19 cellular contexts compared by ENCODE assay signal in the genomic region with DNA sequence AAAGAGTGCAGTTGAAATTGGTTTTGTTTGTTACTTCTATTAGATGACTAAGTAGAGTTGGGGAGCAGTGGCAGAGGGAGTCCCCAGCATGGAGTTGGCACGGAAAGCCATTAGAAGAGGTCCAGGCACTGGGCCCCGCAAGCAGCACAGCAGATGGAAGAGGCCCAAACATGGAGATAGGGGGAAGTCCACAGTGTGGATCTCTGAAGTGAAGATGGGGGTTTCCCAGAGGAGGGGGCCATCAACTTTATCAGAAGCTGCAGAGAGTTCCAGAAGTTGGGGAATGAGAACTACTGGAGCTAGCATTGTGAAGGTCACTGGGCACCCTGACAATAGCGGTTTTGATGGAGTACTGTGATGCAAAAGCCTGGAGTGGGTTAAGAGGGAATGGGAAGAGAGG. TPM values are rescaled to one million over a fixed set of nuclear protein-coding genes. Genes with fewer than 3 reads are reported as not detected.
"Had no signal": no experiment of that assay in that cellular context is flagged by ENCODE, and none has a peak within 500 bp of the region (broad histone marks: within the 10 kb centered on the region; RNA-seq: fewer than 3 reads in every experiment).

No MANE protein-coding gene starts in this region.

- H3K4me1 Mint-ChIP-seq: brain had no signal

- H3K27me3 ChIP-seq: left lung, sigmoid colon, SJSA1, tibial artery had no signal

- H3K27ac ChIP-seq: left lung, parathyroid adenoma, sigmoid colon, SJSA1, tibial artery had no signal

- H3K4me1 ChIP-seq: parathyroid adenoma, SJSA1, tibial artery had no signal

- H3K4me3 ChIP-seq: left lung, sigmoid colon, SJSA1, tibial artery had no signal

- ATAC-seq: activated CD8-positive, alpha-beta memory T cell treated with anti-CD3 and anti-CD28 coated beads, Interleukin-2, amount 10 ng/mL, durations not matched to agents 7 days and 5 days; left lung; stimulated activated naive B cell treated with anti-CD40 and anti-IgM and Interleukin-4, amounts not matched to agents 10 μg/mL and 1 μg/mL and 100 μg/mL, for 72 hours had no signal

- H3K9me3 ChIP-seq: left lung, sigmoid colon, SJSA1, tibial artery had no signal

- H3K9me3 Mint-ChIP-seq: activated CD4-positive, alpha-beta memory T cell treated with anti-CD3 and anti-CD28 coated beads, Interleukin-2, amount 10 ng/mL, durations not matched to agents 7 days and 5 days; activated naive CD8-positive, alpha-beta T cell treated with anti-CD3 and anti-CD28 coated beads, Interleukin-2, amount 10 ng/mL, durations not matched to agents 7 days and 5 days; brain; stimulated activated naive B cell treated with anti-CD40 and anti-IgM and Interleukin-4, amounts not matched to agents 10 μg/mL and 1 μg/mL and 100 μg/mL, for 72 hours had no signal

- H3K27me3 Mint-ChIP-seq: activated CD4-positive, alpha-beta memory T cell treated with anti-CD3 and anti-CD28 coated beads, Interleukin-2, amount 10 ng/mL, durations not matched to agents 7 days and 5 days; activated CD8-positive, alpha-beta memory T cell treated with anti-CD3 and anti-CD28 coated beads, Interleukin-2, amount 10 ng/mL, durations not matched to agents 7 days and 5 days; activated naive CD8-positive, alpha-beta T cell treated with anti-CD3 and anti-CD28 coated beads, Interleukin-2, amount 10 ng/mL, durations not matched to agents 7 days and 5 days; brain; stimulated activated naive B cell treated with anti-CD40 and anti-IgM and Interleukin-4, amounts not matched to agents 10 μg/mL and 1 μg/mL and 100 μg/mL, for 72 hours had no signal

- DNase-seq: activated CD4-positive, alpha-beta memory T cell treated with anti-CD3 and anti-CD28 coated beads, Interleukin-2, amount 10 ng/mL, durations not matched to agents 7 days and 5 days; activated CD4-positive, alpha-beta T cell treated with anti-CD3 and anti-CD28 coated beads for 48 hours; activated CD4-positive, CD25-positive, alpha-beta regulatory T cell; activated CD8-positive, alpha-beta memory T cell treated with anti-CD3 and anti-CD28 coated beads, Interleukin-2, amount 10 ng/mL, durations not matched to agents 7 days and 5 days; activated naive CD8-positive, alpha-beta T cell treated with anti-CD3 and anti-CD28 coated beads, Interleukin-2, amount 10 ng/mL, durations not matched to agents 7 days and 5 days; caudate nucleus; erythroblast; foreskin melanocyte; head of caudate nucleus; left lung; sigmoid colon; stimulated activated CD4-positive, alpha-beta T cell treated with anti-CD3 and anti-CD28 coated beads, Interleukin-4, amount 100 ng/mL, for 4 hours; stimulated activated naive B cell treated with anti-CD40 and anti-IgM and Interleukin-4, amounts not matched to agents 10 μg/mL and 1 μg/mL and 100 μg/mL, for 72 hours; substantia nigra; T-helper 9 cell; tibial artery had no signal

- H3K27ac Mint-ChIP-seq: activated CD4-positive, alpha-beta memory T cell treated with anti-CD3 and anti-CD28 coated beads, Interleukin-2, amount 10 ng/mL, durations not matched to agents 7 days and 5 days; activated CD8-positive, alpha-beta memory T cell treated with anti-CD3 and anti-CD28 coated beads, Interleukin-2, amount 10 ng/mL, durations not matched to agents 7 days and 5 days; activated naive CD8-positive, alpha-beta T cell treated with anti-CD3 and anti-CD28 coated beads, Interleukin-2, amount 10 ng/mL, durations not matched to agents 7 days and 5 days; brain; stimulated activated naive B cell treated with anti-CD40 and anti-IgM and Interleukin-4, amounts not matched to agents 10 μg/mL and 1 μg/mL and 100 μg/mL, for 72 hours had no signal

- H3K4me3 Mint-ChIP-seq: activated CD4-positive, alpha-beta memory T cell treated with anti-CD3 and anti-CD28 coated beads, Interleukin-2, amount 10 ng/mL, durations not matched to agents 7 days and 5 days; activated CD8-positive, alpha-beta memory T cell treated with anti-CD3 and anti-CD28 coated beads, Interleukin-2, amount 10 ng/mL, durations not matched to agents 7 days and 5 days; activated naive CD8-positive, alpha-beta T cell treated with anti-CD3 and anti-CD28 coated beads, Interleukin-2, amount 10 ng/mL, durations not matched to agents 7 days and 5 days; brain; stimulated activated naive B cell treated with anti-CD40 and anti-IgM and Interleukin-4, amounts not matched to agents 10 μg/mL and 1 μg/mL and 100 μg/mL, for 72 hours had no signal

RNA-seq across cellular contexts. Expression of gene EXTL1, which starts 54.3 kb away (rescaled TPM):
- total RNA-seq: activated CD4-positive, alpha-beta memory T cell treated with anti-CD3 and anti-CD28 coated beads, Interleukin-2, amount 10 ng/mL, durations not matched to agents 7 days and 5 days; activated CD8-positive, alpha-beta memory T cell treated with anti-CD3 and anti-CD28 coated beads, Interleukin-2, amount 10 ng/mL, durations not matched to agents 7 days and 5 days; activated naive CD8-positive, alpha-beta T cell treated with anti-CD3 and anti-CD28 coated beads, Interleukin-2, amount 10 ng/mL, durations not matched to agents 7 days and 5 days had no signal
